ENCODE assay signal across 1 cellular context in the genomic region with DNA sequence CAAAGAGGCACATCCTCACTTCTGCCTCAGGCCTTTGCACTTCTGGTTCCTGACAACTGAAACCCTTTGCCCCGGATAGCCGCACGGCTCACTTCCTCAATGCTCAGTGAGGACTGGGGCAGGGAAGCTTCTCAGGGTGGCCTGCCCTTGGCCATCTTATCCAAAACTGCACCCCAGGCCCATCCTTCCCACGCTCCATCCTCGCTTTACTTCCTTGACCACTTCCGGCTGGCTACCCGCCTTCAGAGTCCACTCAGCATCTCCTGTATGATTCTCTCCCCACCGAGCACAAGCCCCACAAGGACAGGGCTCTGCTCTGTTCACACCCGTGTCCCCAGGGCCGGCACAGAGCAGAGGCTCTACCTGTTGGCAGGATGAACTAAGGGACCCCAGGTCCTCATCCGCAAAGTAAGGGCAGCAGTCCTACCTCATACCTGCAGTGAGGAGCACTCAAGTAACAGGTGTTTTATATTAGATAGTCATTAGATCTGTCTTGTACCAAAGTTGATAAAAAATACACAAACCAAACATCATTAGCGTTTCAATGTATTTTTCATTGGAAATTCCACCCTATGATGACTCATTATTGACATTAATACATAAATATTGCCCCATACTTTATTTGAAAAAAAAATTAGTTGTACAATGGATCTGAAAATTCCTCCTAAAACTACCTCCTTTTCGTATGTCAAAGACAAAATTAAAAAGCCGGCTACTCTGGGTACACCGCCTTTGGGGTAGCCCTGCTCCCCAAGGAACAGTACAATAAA.
TF ChIP-seq lines count a peak whose summit lies in the region.

No MANE protein-coding gene starts in this region.

TF ChIP-seq in IMR-90, 13 proteins besides CTCF, POLR2A, EP300 and RAD21:
- TF ChIP-seq BHLHE40 (IDR thresholded peaks at IDR 0.05; ENCODE audit: low read depth, low read length), result no peak
- no peak for TF ChIP-seq SMC3 (IDR thresholded peaks at IDR 0.05; ENCODE audit: low read depth, low read length)
- TF ChIP-seq MAFK (IDR thresholded peaks at IDR 0.05; ENCODE audit: low read depth, low read length), result no peak
- no peak for TF ChIP-seq NFE2L2 (IDR thresholded peaks at IDR 0.05; ENCODE audit: low read depth, low read length)
- TF ChIP-seq FOS (IDR thresholded peaks at IDR 0.05; ENCODE audit: low read depth, low read length), result peak; percentile 43; the same call in 1 of the 2 replicates
- no peak for TF ChIP-seq MXI1 (IDR thresholded peaks at IDR 0.05; ENCODE audit: borderline replicate concordance, low read depth, low read length)
- no peak for TF ChIP-seq RCOR1 (IDR thresholded peaks at IDR 0.05; ENCODE audit: insufficient replicate concordance, low read length)
- peak; percentile 38; the same call in 1 of the 2 replicates for TF ChIP-seq CEBPB (IDR thresholded peaks at IDR 0.05; ENCODE audit: low read depth, low read length)
- TF ChIP-seq, protein P1, sequence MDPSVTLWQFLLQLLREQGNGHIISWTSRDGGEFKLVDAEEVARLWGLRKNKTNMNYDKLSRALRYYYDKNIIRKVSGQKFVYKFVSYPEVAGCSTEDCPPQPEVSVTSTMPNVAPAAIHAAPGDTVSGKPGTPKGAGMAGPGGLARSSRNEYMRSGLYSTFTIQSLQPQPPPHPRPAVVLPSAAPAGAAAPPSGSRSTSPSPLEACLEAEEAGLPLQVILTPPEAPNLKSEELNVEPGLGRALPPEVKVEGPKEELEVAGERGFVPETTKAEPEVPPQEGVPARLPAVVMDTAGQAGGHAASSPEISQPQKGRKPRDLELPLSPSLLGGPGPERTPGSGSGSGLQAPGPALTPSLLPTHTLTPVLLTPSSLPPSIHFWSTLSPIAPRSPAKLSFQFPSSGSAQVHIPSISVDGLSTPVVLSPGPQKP (IDR thresholded peaks at IDR 0.05; ENCODE audit: borderline replicate concordance, low read depth, low read length), result no peak
- TF ChIP-seq, protein P2, sequence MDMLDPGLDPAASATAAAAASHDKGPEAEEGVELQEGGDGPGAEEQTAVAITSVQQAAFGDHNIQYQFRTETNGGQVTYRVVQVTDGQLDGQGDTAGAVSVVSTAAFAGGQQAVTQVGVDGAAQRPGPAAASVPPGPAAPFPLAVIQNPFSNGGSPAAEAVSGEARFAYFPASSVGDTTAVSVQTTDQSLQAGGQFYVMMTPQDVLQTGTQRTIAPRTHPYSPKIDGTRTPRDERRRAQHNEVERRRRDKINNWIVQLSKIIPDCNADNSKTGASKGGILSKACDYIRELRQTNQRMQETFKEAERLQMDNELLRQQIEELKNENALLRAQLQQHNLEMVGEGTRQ (IDR thresholded peaks at IDR 0.05; ENCODE audit: low read depth, low read length), result no peak
TF ChIP-seq in IMR-90: peak in this region for 2.
